8 cellular contexts compared by ENCODE assay signal in the genomic region with DNA sequence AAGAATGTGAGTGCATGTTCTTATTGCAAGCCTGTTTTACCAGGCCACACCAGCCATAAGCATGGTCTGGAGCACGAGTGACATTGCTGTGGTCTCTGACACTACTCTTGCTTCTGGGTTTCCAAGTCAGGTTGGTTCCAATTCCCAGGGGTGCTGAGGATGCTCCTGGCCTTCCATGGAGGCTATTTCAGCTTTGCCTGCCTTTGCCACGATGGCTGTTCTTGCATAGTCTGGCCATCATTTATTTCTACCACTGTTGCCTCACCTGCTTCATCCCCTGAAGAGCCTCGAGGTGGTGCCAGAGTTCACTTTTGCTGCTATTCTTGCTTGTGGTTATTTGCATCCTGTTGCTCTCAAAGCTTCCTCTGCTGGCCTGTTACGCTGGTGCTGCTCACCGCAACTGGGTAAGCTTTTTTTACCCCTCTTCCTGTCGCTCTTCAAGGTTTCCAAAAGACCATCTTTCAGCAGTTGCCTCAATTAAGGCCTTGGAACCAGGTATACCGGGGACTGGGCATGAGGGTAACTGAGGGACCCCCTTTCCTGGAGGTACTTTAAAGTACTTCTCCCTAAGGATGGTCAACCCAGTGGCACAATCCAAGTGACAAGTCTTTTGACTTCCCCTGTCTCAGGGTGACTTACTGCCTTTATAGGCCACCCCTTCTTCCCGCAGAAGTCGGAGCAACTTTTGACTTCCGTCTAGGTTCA.
A peak's percentile ranks its signal among the peaks of the same experiment; 100 is the strongest.
DNase-seq lines count a peak whose midpoint lies in the region; ATAC-seq, FAIRE-seq and TF ChIP-seq lines count a peak whose summit lies in the region.

No MANE protein-coding gene starts in this region.

- CTCF ChIA-PET in CD4-positive, alpha-beta T cell (lab: Charles Lee) = interaction anchor here (0.6 to 2.5 kb wide), 25 partner anchors 10 to 428 kb away, joined by 3 to 52 read pairs (median 4); a partner anchor contains a TSS
- CTCF ChIA-PET in PC-3 (lab: Charles Lee) = no interaction called here

- no peaks in the 10 kb centered on the region for H3F3A ChIP-seq in PC-3 (ENCODE audit: low read length, unreplicated experiment)

- H3K36me3 ChIP-seq in PC-3 (ENCODE audit: low read depth, low read length) = no peaks in the 10 kb centered on the region

- no TSS peak for BruUV-seq in PC-3 (replicated peaks; lab: Mats Ljungman, UMichigan)

- no peaks in the 10 kb centered on the region for H3K9me2 ChIP-seq in PC-3 (replicated peaks; ENCODE audit: low read length)

- peak overlapping the region; percentile 84 for H3K4me3 Mint-ChIP-seq in CD4-positive, alpha-beta T cell

- H3K4me1 ChIP-seq in PC-3 (ENCODE audit: insufficient read depth, low read length) (no peaks in the 10 kb centered on the region), foreskin keratinocyte (no peaks in the 10 kb centered on the region)

- H3K4me2 ChIP-seq in PC-3 (ENCODE audit: low read length) = no peak overlapping the region

- no peaks in the 10 kb centered on the region for H3K79me2 ChIP-seq in PC-3 (ENCODE audit: low read length)

- intact Hi-C loops in CD4-positive, alpha-beta T cell (cut with DNase I, micrococcal nuclease) = loop anchor here in 1 of 2 experiments (1.0 to 10.0 kb wide), 6 partner anchors 13 to 335 kb away; no protein-coding TSS in a partner anchor
- intact Hi-C loops in PC-3 (cut with micrococcal nuclease) = loop anchor here (1.0 to 2.0 kb wide), 2 partner anchors 314 to 335 kb away; no protein-coding TSS in a partner anchor

- H3K27ac ChIP-seq in CD4-positive, alpha-beta T cell (ENCODE audit: low read depth, low read length) = peak overlapping the region; percentile 80
- no peak overlapping the region for H3K27ac ChIP-seq in PC-3 (ENCODE audit: low read length)
- no peak overlapping the region for H3K27ac ChIP-seq in foreskin keratinocyte

- no peak overlapping the region for H2AFZ ChIP-seq in PC-3 (ENCODE audit: low read length)

- H3K27me3 Mint-ChIP-seq in CD4-positive, alpha-beta T cell = no peaks in the 10 kb centered on the region

- peaks cover 15% of the 10 kb centered on the region for H3K9me3 Mint-ChIP-seq in CD4-positive, alpha-beta T cell

- H3K27ac Mint-ChIP-seq in CD4-positive, alpha-beta T cell = peak overlapping the region; percentile 98

- FAIRE-seq in GM19239 (lab: Jason Lieb, UNC) = peak; percentile 95

- H3K27me3 ChIP-seq in CD4-positive, alpha-beta T cell (ENCODE audit: control insufficient read depth, insufficient read depth, low read length) = no peaks in the 10 kb centered on the region
- H3K27me3 ChIP-seq in PC-3 (ENCODE audit: low read length) (no peaks in the 10 kb centered on the region), foreskin keratinocyte (no peaks in the 10 kb centered on the region)

- H3K9me3 ChIP-seq in CD4-positive, alpha-beta T cell (ENCODE audit: control insufficient read depth, low read length) = no peaks in the 10 kb centered on the region
- no peaks in the 10 kb centered on the region for H3K9me3 ChIP-seq in PC-3 (ENCODE audit: low read length)

- no peaks in the 10 kb centered on the region for H4K20me1 ChIP-seq in PC-3 (ENCODE audit: low read length)

- H3K4me3 ChIP-seq in PC-3 (ENCODE audit: low read length) = no peak overlapping the region
- no peak overlapping the region for H3K4me3 ChIP-seq in retinal pigment epithelial cell (ENCODE audit: low read length)

- no peak overlapping the region for H3K9ac ChIP-seq in PC-3 (ENCODE audit: low read length)

- POLR2A ChIA-PET in CD4-positive, alpha-beta T cell (lab: Charles Lee) = interaction anchor here (0.6 to 4.7 kb wide), 30 partner anchors 10 to 429 kb away, joined by 3 to 91 read pairs (median 4); a partner anchor contains a TSS
- POLR2A ChIA-PET in PC-3 (lab: Charles Lee; ENCODE audit: unreplicated experiment) = no interaction called here

- peak; percentile 58 to 77 (median 65) for DNase-seq in CD4-positive, alpha-beta T cell
- peak; percentile 66 for DNase-seq in GM19239 (ENCODE audit: insufficient read length, low spot score)
- peak; percentile 65 for DNase-seq in PC-3
- DNase-seq in activated T-cell treated with anti-CD3 and anti-CD28 coated beads, Interleukin-2, amount 50 U/mL, for 48 hours = peak; percentile 76 to 77
- DNase-seq in foreskin keratinocyte = peak; percentile 26 to 61
- DNase-seq in retinal pigment epithelial cell (ENCODE audit: low read depth) = no peak
- DNase-seq in NCI-H2029 (lab: John Stamatoyannopoulos, UW) = no peak

- TF ChIP-seq CTCF in CD4-positive, alpha-beta T cell (IDR thresholded peaks at IDR 0.05) = peak; percentile 76
- TF ChIP-seq CTCF in PC-3 (conservative IDR thresholded peaks at IDR 0.05; ENCODE audit: low read depth, low read length) (peak; percentile 80), foreskin keratinocyte (conservative IDR thresholded peaks at IDR 0.05) (peak; percentile 73), retinal pigment epithelial cell (conservative IDR thresholded peaks at IDR 0.05; ENCODE audit: low read depth, low read length) (peak; percentile 57)

- peaks cover 50% of the 10 kb centered on the region for H3K36me3 Mint-ChIP-seq in CD4-positive, alpha-beta T cell (ENCODE audit: low read depth)

- peak; percentile 92 for ATAC-seq in CD4-positive, alpha-beta T cell (ENCODE audit: poor library complexity)
- ATAC-seq in HG03280 (IDR thresholded peaks at IDR 0.05; ENCODE audit: unreplicated experiment) = peak; percentile 100
- ATAC-seq in PC-3 = peak; percentile 82
- ATAC-seq in foreskin keratinocyte = peak; percentile 92

- peaks cover 68% of the 10 kb centered on the region for H3K4me1 Mint-ChIP-seq in CD4-positive, alpha-beta T cell (ENCODE audit: low read depth)

Comparison
In these comparisons a context has a peak if more than half of its experiments do, and no peak if none do; other contexts are left out.
1. DNase-seq: peak in CD4-positive, alpha-beta T cell (10 of 10), GM19239 (single experiment), PC-3 (single experiment), activated T-cell treated with anti-CD3 and anti-CD28 coated beads, Interleukin-2, amount 50 U/mL, for 48 hours (2 of 2) and foreskin keratinocyte (2 of 2); none in retinal pigment epithelial cell (single experiment) and NCI-H2029 (single experiment).
2. Peak in every context shown above with its lines, with median percentiles within 50 percentile points of each other: ATAC-seq and CTCF ChIP-seq.